Comparison of ENCODE assay signal across 10 cellular contexts in genomic region chr11:831132-831864, GRCh38. TPM values are rescaled to one million over a fixed set of nuclear protein-coding genes. Genes with fewer than 3 reads are reported as not detected.
DNase-seq lines count a peak whose midpoint lies in the region; ATAC-seq and TF ChIP-seq lines count a peak whose summit lies in the region.
"Had no signal": no experiment of that assay in that cellular context is flagged by ENCODE, and none has a peak within 500 bp of the region (broad histone marks: within the 10 kb centered on the region; RNA-seq: fewer than 3 reads in every experiment).

No MANE protein-coding gene starts in this region.

- ATAC-seq in GM23338 (no peak), GM21423 (IDR thresholded peaks at IDR 0.05; ENCODE audit: unreplicated experiment) (no peak), GM18909 (IDR thresholded peaks at IDR 0.05; ENCODE audit: poor library complexity, unreplicated experiment) (no peak)
- no peak for ATAC-seq in activated T-cell treated with anti-CD3 and anti-CD28 coated beads, Interleukin-2, amount 50 U/mL, for 4 hours
- ATAC-seq: gastrocnemius medialis had no signal

- H3K9me3 ChIP-seq in BLaER1 treated with 17β-estradiol and CSF1 and Interleukin-3, amounts not matched to agents 10 nM and 100 nM (replicated peaks in 1 of 11), result no peaks in the 10 kb centered on the region
- H3K9me3 ChIP-seq: gastrocnemius medialis, uterus had no signal

- H3K27me3 ChIP-seq in BLaER1 treated with 17β-estradiol and CSF1 and Interleukin-3, amounts not matched to agents 10 nM and 100 nM, result peaks cover 63 to 85% (median 71%) of the 10 kb centered on the region in 11 experiments
- H3K27me3 ChIP-seq in GM23338 (ENCODE audit: insufficient read depth), result peaks cover 28% of the 10 kb centered on the region

- no peak for TF ChIP-seq CTCF in GM23338 (conservative IDR thresholded peaks at IDR 0.05; ENCODE audit: low read depth in 2 of 2)

- no peaks in the 10 kb centered on the region for H3K36me3 Mint-ChIP-seq in GM23338 (ENCODE audit: low read depth)
- no peaks in the 10 kb centered on the region for H3K36me3 Mint-ChIP-seq in activated T-cell treated with anti-CD3 and anti-CD28 coated beads, Interleukin-2, amount 50 U/mL, for 4 hours (ENCODE audit: insufficient read depth)

- H3K4me2 ChIP-seq in BLaER1 treated with 17β-estradiol and CSF1 and Interleukin-3, amounts not matched to agents 10 nM and 100 nM, result peak overlapping the region; percentile 79 to 100 (median 100)
- peak overlapping the region; percentile 98 for H3K4me2 ChIP-seq in GM23338

- DNase-seq in GM23338 (ENCODE audit: low spot score), result no peak
- DNase-seq in activated T-cell treated with anti-CD3 and anti-CD28 coated beads, Interleukin-2, amount 50 U/mL, for 4 hours, result no peak
- peak; percentile 96 for DNase-seq in myocyte (ENCODE audit: low read depth)
- DNase-seq in NCI-H2196 treated with DMSO at 0.1 percent for 48 hours (lab: John Stamatoyannopoulos, UW; ENCODE audit: unreplicated experiment), result no peak
- no peak for DNase-seq in iPS-NIHi7 (ENCODE audit: extremely low spot score)
- DNase-seq: uterus had no signal

- H3K36me3 ChIP-seq in BLaER1 treated with 17β-estradiol and CSF1 and Interleukin-3, amounts not matched to agents 10 nM and 100 nM, result peaks cover 1 to 3% (median 2%) of the 10 kb centered on the region in 11 experiments; a peak in 18 of 22 replicates
- no peaks in the 10 kb centered on the region for H3K36me3 ChIP-seq in GM23338 (ENCODE audit: insufficient read depth)
- H3K36me3 ChIP-seq: uterus had no signal

- H3K9me2 ChIP-seq in GM23338 (ENCODE audit: insufficient read depth), result no peaks in the 10 kb centered on the region

- H3K79me2 ChIP-seq in GM23338 (replicated peaks; ENCODE audit: insufficient read depth), result 0 out of 2 replicates have a peak, but pooled peaks cover 5% of the 10 kb centered on the region

- H3K27ac ChIP-seq in BLaER1 treated with 17β-estradiol and CSF1 and Interleukin-3, amounts not matched to agents 10 nM and 100 nM, result no peak overlapping the region
- H3K27ac ChIP-seq in GM23338 (ENCODE audit: low read depth), result no peak overlapping the region

- peaks cover 18 to 93% (median 82%) of the 10 kb centered on the region in 11 experiments for H4K20me1 ChIP-seq in BLaER1 treated with 17β-estradiol and CSF1 and Interleukin-3, amounts not matched to agents 10 nM and 100 nM
- H4K20me1 ChIP-seq in GM23338 (replicated peaks; ENCODE audit: insufficient read depth), result peaks cover 9% of the 10 kb centered on the region; the same call in 1 of the 2 replicates

- H3K27me3 Mint-ChIP-seq in GM23338 (ENCODE audit: insufficient read depth, low read depth, poor library complexity), result peaks cover 62% of the 10 kb centered on the region
- H3K27me3 Mint-ChIP-seq in activated T-cell treated with anti-CD3 and anti-CD28 coated beads, Interleukin-2, amount 50 U/mL, for 4 hours (ENCODE audit: low read depth), result peaks cover 44% of the 10 kb centered on the region

- peaks cover 43% of the 10 kb centered on the region for H3K4me1 Mint-ChIP-seq in GM23338
- peaks cover 31% of the 10 kb centered on the region for H3K4me1 Mint-ChIP-seq in activated T-cell treated with anti-CD3 and anti-CD28 coated beads, Interleukin-2, amount 50 U/mL, for 4 hours (ENCODE audit: low read depth)

- H3K9me3 Mint-ChIP-seq in GM23338, result no peaks in the 10 kb centered on the region; the same call in 2 of the 3 replicates
- H3K9me3 Mint-ChIP-seq in activated T-cell treated with anti-CD3 and anti-CD28 coated beads, Interleukin-2, amount 50 U/mL, for 4 hours, result no peaks in the 10 kb centered on the region

- peak overlapping the region; percentile 70 for H3K4me3 Mint-ChIP-seq in GM23338
- peak overlapping the region; percentile 51 for H3K4me3 Mint-ChIP-seq in activated T-cell treated with anti-CD3 and anti-CD28 coated beads, Interleukin-2, amount 50 U/mL, for 4 hours

- no peak overlapping the region for H3K27ac Mint-ChIP-seq in GM23338

- H3K4me3 ChIP-seq in BLaER1 treated with 17β-estradiol and CSF1 and Interleukin-3, amounts not matched to agents 10 nM and 100 nM, result peak overlapping the region; percentile 3 to 86 (median 52); a peak in 14 of 20 replicates
- H3K4me3 ChIP-seq in GM23338, result peak overlapping the region; percentile 89

- peaks cover 26% of the 10 kb centered on the region for H3F3A ChIP-seq in GM23338 (replicated peaks; ENCODE audit: low read depth)

- peak overlapping the region in 5 of 11 experiments; percentile 3 to 73 (median 38); a peak in 4 of 22 replicates for H3K9ac ChIP-seq in BLaER1 treated with 17β-estradiol and CSF1 and Interleukin-3, amounts not matched to agents 10 nM and 100 nM

- no peak overlapping the region for H2AFZ ChIP-seq in GM23338

- H3K4me1 ChIP-seq in BLaER1 treated with 17β-estradiol and CSF1 and Interleukin-3, amounts not matched to agents 10 nM and 100 nM, result peaks cover 78 to 85% (median 84%) of the 10 kb centered on the region in 10 experiments
- H3K4me1 ChIP-seq in GM23338 (ENCODE audit: insufficient read depth), result peaks cover 34% of the 10 kb centered on the region

TF ChIP-seq in GM23338, 12 proteins besides CTCF, POLR2A, EP300 and RAD21 (continues in another document):
- TF ChIP-seq EZH2phosphoT487 (IDR thresholded peaks at IDR 0.05; ENCODE audit: unreplicated experiment), result no peak
- TF ChIP-seq REST (IDR thresholded peaks at IDR 0.05; ENCODE audit: unreplicated experiment), result no peak
- TF ChIP-seq ZNF114 (CRISPR knock-in tag; IDR thresholded peaks at IDR 0.05), result no peak
- TF ChIP-seq ZNF331 (CRISPR knock-in tag; IDR thresholded peaks at IDR 0.05; ENCODE audit: low read depth), result no peak
- TF ChIP-seq JUNB (IDR thresholded peaks at IDR 0.05; ENCODE audit: unreplicated experiment), result no peak

RNA-seq across cellular contexts. Expression of gene CD151, which starts 1.5 kb away (rescaled TPM):
- 109 and 119 TPM in 2 replicates for total RNA-seq in GM23338 (2014; rRNA removed; shearing (Covaris generic))
- polyA plus RNA-seq in GM23338 (2016; fragmentation: Nextera tagmentation; extraction: Ambion mirVana), result 62.9 and 64.4 TPM in 2 replicates
- 10 to 100 TPM; 33.5 to 39.2 (median 35.6) TPM for total RNA-seq in activated T-cell treated with anti-CD3 and anti-CD28 coated beads, Interleukin-2, amount 50 U/mL, for 4 hours
- total RNA-seq in myocyte, result 900 and 1,201 TPM in 2 replicates
- polyA plus RNA-seq in myocyte (2012), result 1,432 TPM

RNA-seq across cellular contexts. Expression of gene CRACR2B, which starts 3.6 kb away (rescaled TPM):
- 58.0 and 64.1 TPM in 2 replicates for total RNA-seq in GM23338 (2014; rRNA removed; shearing (Covaris generic))
- 55.9 and 59.4 TPM in 2 replicates for polyA plus RNA-seq in GM23338 (2016; fragmentation: Nextera tagmentation; extraction: Ambion mirVana)
- total RNA-seq in activated T-cell treated with anti-CD3 and anti-CD28 coated beads, Interleukin-2, amount 50 U/mL, for 4 hours, result under 1 TPM; 0.18 to 0.30 (median 0.28) TPM
- 16.6 and 26.5 TPM in 2 replicates for total RNA-seq in myocyte
- 9.4 TPM for polyA plus RNA-seq in myocyte (2012)

RNA-seq across cellular contexts. Expression of gene POLR2L, which starts 11.0 kb away (rescaled TPM):
- total RNA-seq in GM23338 (2014; rRNA removed; shearing (Covaris generic)), result 32.2 and 34.0 TPM in 2 replicates
- 369 TPM in 2 replicates for polyA plus RNA-seq in GM23338 (2016; fragmentation: Nextera tagmentation; extraction: Ambion mirVana)
- total RNA-seq in activated T-cell treated with anti-CD3 and anti-CD28 coated beads, Interleukin-2, amount 50 U/mL, for 4 hours, result 100 to 1,000 TPM; 167 to 183 (median 174) TPM
- total RNA-seq in myocyte, result 66.0 and 91.9 TPM in 2 replicates
- polyA plus RNA-seq in myocyte (2012), result 691 TPM

RNA-seq across cellular contexts. Expression of gene TSPAN4, which starts 11.4 kb away (rescaled TPM):
- total RNA-seq in GM23338 (2014; rRNA removed; shearing (Covaris generic)), result 145 and 150 TPM in 2 replicates
- 76.8 and 88.4 TPM in 2 replicates for polyA plus RNA-seq in GM23338 (2016; fragmentation: Nextera tagmentation; extraction: Ambion mirVana)
- 1 to 10 TPM; 4.6 to 6.0 (median 5.7) TPM for total RNA-seq in activated T-cell treated with anti-CD3 and anti-CD28 coated beads, Interleukin-2, amount 50 U/mL, for 4 hours
- total RNA-seq in myocyte, result 56.7 and 63.9 TPM in 2 replicates
- polyA plus RNA-seq in myocyte (2012), result 141 TPM

RNA-seq across cellular contexts. Expression of gene PNPLA2, which starts 12.6 kb away (rescaled TPM):
- total RNA-seq in GM23338 (2014; rRNA removed; shearing (Covaris generic)), result 33.4 and 45.6 TPM in 2 replicates
- 31.1 and 32.3 TPM in 2 replicates for polyA plus RNA-seq in GM23338 (2016; fragmentation: Nextera tagmentation; extraction: Ambion mirVana)
- 10 to 100 TPM; 55.5 to 62.4 (median 60.2) TPM for total RNA-seq in activated T-cell treated with anti-CD3 and anti-CD28 coated beads, Interleukin-2, amount 50 U/mL, for 4 hours
- 84.0 and 183 TPM in 2 replicates for total RNA-seq in myocyte
- 179 TPM for polyA plus RNA-seq in myocyte (2012)

Comparison
In these comparisons a context has a peak if more than half of its experiments do, and no peak if none do; other contexts are left out.
1. RNA of gene CRACR2B, which starts 3.6 kb away (total RNA-seq): 58.0 to 64.1 TPM in GM23338 and 16.6 to 26.5 TPM in myocyte; 0.18 to 0.30 TPM in activated T-cell treated with anti-CD3 and anti-CD28 coated beads, Interleukin-2, amount 50 U/mL, for 4 hours; every median in the first group is over 10 times any median in the second.